ENCODE assay signal across 1 cellular context in genomic region chr11:65777821-65778361, GRCh38.
TF ChIP-seq lines count a peak whose summit lies in the region.

No MANE protein-coding gene starts in this region.

TF ChIP-seq in HepG2, 621 proteins besides CTCF, POLR2A, EP300 and RAD21:
- TF ChIP-seq AGO2 (optimal IDR thresholded peaks at IDR 0.05; ENCODE audit: low read depth, low read length) (peak; percentile 16), U2AF1 (optimal IDR thresholded peaks at IDR 0.05; ENCODE audit: low read depth, low read length) (no peak), ZNF646 (CRISPR knock-in tag; IDR thresholded peaks at IDR 0.05) (no peak), TAF1 (CRISPR knock-in tag; IDR thresholded peaks at IDR 0.05) (no peak), PRMT3 (CRISPR knock-in tag; IDR thresholded peaks at IDR 0.05; ENCODE audit: borderline replicate concordance, low read depth) (no peak), ZNF34 (CRISPR knock-in tag; IDR thresholded peaks at IDR 0.05; ENCODE audit: borderline replicate concordance) (no peak), ZNF660 (CRISPR knock-in tag; IDR thresholded peaks at IDR 0.05; ENCODE audit: borderline replicate concordance, low read depth) (no peak), ETV6 (CRISPR knock-in tag; conservative IDR thresholded peaks at IDR 0.05) (no peak), ZBTB33 (CRISPR knock-in tag; IDR thresholded peaks at IDR 0.05) (peak; percentile 48; the same call in 1 of the 2 replicates)
- TF ChIP-seq, protein P1, sequence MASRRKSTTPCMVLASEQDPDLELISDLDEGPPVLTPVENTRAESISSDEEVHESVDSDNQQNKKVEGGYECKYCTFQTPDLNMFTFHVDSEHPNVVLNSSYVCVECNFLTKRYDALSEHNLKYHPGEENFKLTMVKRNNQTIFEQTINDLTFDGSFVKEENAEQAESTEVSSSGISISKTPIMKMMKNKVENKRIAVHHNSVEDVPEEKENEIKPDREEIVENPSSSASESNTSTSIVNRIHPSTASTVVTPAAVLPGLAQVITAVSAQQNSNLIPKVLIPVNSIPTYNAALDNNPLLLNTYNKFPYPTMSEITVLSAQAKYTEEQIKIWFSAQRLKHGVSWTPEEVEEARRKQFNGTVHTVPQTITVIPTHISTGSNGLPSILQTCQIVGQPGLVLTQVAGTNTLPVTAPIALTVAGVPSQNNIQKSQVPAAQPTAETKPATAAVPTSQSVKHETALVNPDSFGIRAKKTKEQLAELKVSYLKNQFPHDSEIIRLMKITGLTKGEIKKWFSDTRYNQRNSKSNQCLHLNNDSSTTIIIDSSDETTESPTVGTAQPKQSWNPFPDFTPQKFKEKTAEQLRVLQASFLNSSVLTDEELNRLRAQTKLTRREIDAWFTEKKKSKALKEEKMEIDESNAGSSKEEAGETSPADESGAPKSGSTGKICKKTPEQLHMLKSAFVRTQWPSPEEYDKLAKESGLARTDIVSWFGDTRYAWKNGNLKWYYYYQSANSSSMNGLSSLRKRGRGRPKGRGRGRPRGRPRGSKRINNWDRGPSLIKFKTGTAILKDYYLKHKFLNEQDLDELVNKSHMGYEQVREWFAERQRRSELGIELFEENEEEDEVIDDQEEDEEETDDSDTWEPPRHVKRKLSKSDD (CRISPR knock-in tag; IDR thresholded peaks at IDR 0.05; ENCODE audit: low read depth), result no peak
